Comparison of ENCODE assay signal across 17 cellular contexts in genomic region chr18:56148373-56148772, GRCh38.
DNase-seq lines count a peak whose midpoint lies in the region; ATAC-seq and TF ChIP-seq lines count a peak whose summit lies in the region.
"Had no signal": no experiment of that assay in that cellular context is flagged by ENCODE, and none has a peak within 500 bp of the region (broad histone marks: within the 10 kb centered on the region; RNA-seq: fewer than 3 reads in every experiment).

No MANE protein-coding gene starts in this region.

- no TSS peak for BruUV-seq in mammary epithelial cell (replicated peaks; lab: Mats Ljungman, UMichigan)

- no peak overlapping the region for H3K4me2 ChIP-seq in mammary epithelial cell (ENCODE audit: insufficient read depth, low read depth, low read length)

- H3K4me3 ChIP-seq in BJ (ENCODE audit: low read depth, low read length) (no peak overlapping the region), mammary epithelial cell (replicated peaks in 1 of 3; ENCODE audit: insufficient read depth in 1 of 3, low read depth in 2 of 3, low read length in 3 of 3) (no peak overlapping the region)
- H3K4me3 ChIP-seq: coronary artery had no signal

- CTCF ChIA-PET in BJ (lab: Yijun Ruan, JAX): no interaction called here
- CTCF ChIA-PET in mammary epithelial cell (lab: Charles Lee; ENCODE audit: low non-redundant PET): no interaction called here
- CTCF ChIA-PET in HEK293T (lab: Yijun Ruan, JAX): no interaction called here

- H3K9me3 ChIP-seq in mammary epithelial cell (replicated peaks; ENCODE audit: insufficient read depth, low read length): no peaks in the 10 kb centered on the region

- peak; percentile 74 for DNase-seq in BJ (ENCODE audit: low read depth)
- DNase-seq in LHCN-M2 (ENCODE audit: low read depth): peak; percentile 82
- peak; percentile 78 for DNase-seq in mammary epithelial cell
- DNase-seq in kidney glomerular epithelial cell (lab: John Stamatoyannopoulos, UW): peak; percentile 32
- DNase-seq in HT-29 (ENCODE audit: low spot score): no peak
- no peak for DNase-seq in HEK293T (ENCODE audit: extremely low spot score)
- DNase-seq in glutamatergic neuron: no peak
- DNase-seq: activated B cell treated with CpG ODN at 0.5 μM for 24 hours; activated CD8-positive, alpha-beta memory T cell treated with anti-CD3 and anti-CD28 coated beads, Interleukin-2, amount 50 U/mL, for 48 hours; C1 segment of cervical spinal cord; H7; MM.1S; naive B cell; retina; stimulated activated CD4-positive, alpha-beta T cell treated with anti-CD3 and anti-CD28 coated beads, Interleukin-2, amount 100 ng/mL, for 48 hours had no signal

- no peaks in the 10 kb centered on the region for H3K36me3 ChIP-seq in BJ (ENCODE audit: control insufficient read depth, insufficient read depth, low read length)
- H3K36me3 ChIP-seq in mammary epithelial cell (ENCODE audit: insufficient read depth, low read length): no peaks in the 10 kb centered on the region

- no peak overlapping the region for H3K27ac ChIP-seq in mammary epithelial cell (ENCODE audit: insufficient read depth, low read depth, low read length)
- H3K27ac ChIP-seq: coronary artery had no signal

- POLR2A ChIA-PET in BJ (lab: Charles Lee) (no interaction called here), HEK293T (lab: Yijun Ruan, JAX) (no interaction called here)

- H3K4me3 Mint-ChIP-seq in glutamatergic neuron (ENCODE audit: unreplicated experiment): no peak overlapping the region
- H3K4me3 Mint-ChIP-seq: activated B cell treated with CpG ODN at 0.5 μM for 24 hours, naive B cell had no signal

- no peaks in the 10 kb centered on the region for H3K27me3 ChIP-seq in BJ (ENCODE audit: control insufficient read depth, insufficient read depth, low read length)
- no peaks in the 10 kb centered on the region for H3K27me3 ChIP-seq in mammary epithelial cell (ENCODE audit: insufficient read depth, low read length)

- H3K9me3 Mint-ChIP-seq in glutamatergic neuron (ENCODE audit: unreplicated experiment): peaks cover 2% of the 10 kb centered on the region
- H3K9me3 Mint-ChIP-seq: activated B cell treated with CpG ODN at 0.5 μM for 24 hours had no signal

- H3K4me1 Mint-ChIP-seq in glutamatergic neuron (ENCODE audit: low read depth, unreplicated experiment): peaks cover 6% of the 10 kb centered on the region
- H3K4me1 Mint-ChIP-seq: activated B cell treated with CpG ODN at 0.5 μM for 24 hours, naive B cell had no signal

- no peaks in the 10 kb centered on the region for H3K79me2 ChIP-seq in mammary epithelial cell (ENCODE audit: insufficient read depth, low read length)

- H3K4me1 ChIP-seq in mammary epithelial cell (ENCODE audit: insufficient read depth, low read length): no peaks in the 10 kb centered on the region

- in situ Hi-C loops in mammary epithelial cell (cut with MboI; ENCODE audit: low sequenced_read_pairs in 2 of 2): no loop called here

- H4K20me1 ChIP-seq in mammary epithelial cell (ENCODE audit: insufficient read depth, low read length): no peaks in the 10 kb centered on the region

- H3K9ac ChIP-seq in mammary epithelial cell (ENCODE audit: insufficient read depth, low read length): no peak overlapping the region

- dilution Hi-C loops in mammary epithelial cell (cut with HindIII; ENCODE audit: low sequenced_read_pairs): no loop called here

- no peak for ATAC-seq in GM21723 (IDR thresholded peaks at IDR 0.05; ENCODE audit: unreplicated experiment)

- no peaks in the 10 kb centered on the region for H3K27me3 Mint-ChIP-seq in glutamatergic neuron (ENCODE audit: unreplicated experiment)
- H3K27me3 Mint-ChIP-seq: activated B cell treated with CpG ODN at 0.5 μM for 24 hours, naive B cell had no signal

- H3K27ac Mint-ChIP-seq in glutamatergic neuron (ENCODE audit: unreplicated experiment): no peak overlapping the region
- H3K27ac Mint-ChIP-seq: activated B cell treated with CpG ODN at 0.5 μM for 24 hours, naive B cell had no signal

- no peak for TF ChIP-seq CTCF in BJ (IDR thresholded peaks at IDR 0.05; ENCODE audit: insufficient read depth, low read depth, low read length)
- TF ChIP-seq CTCF in mammary epithelial cell (conservative IDR thresholded peaks at IDR 0.05 in 1 of 2, IDR thresholded peaks at IDR 0.05 in 1 of 2; ENCODE audit: extremely low read depth in 1 of 2, insufficient read depth in 1 of 2, low read depth in 1 of 2, low read length in 2 of 2): no peak
- TF ChIP-seq CTCF in glutamatergic neuron (IDR thresholded peaks at IDR 0.05; ENCODE audit: partially characterized antibody, unreplicated experiment): no peak

- peak overlapping the region; percentile 16 for H2AFZ ChIP-seq in mammary epithelial cell (ENCODE audit: low read depth, low read length)

- intact Hi-C loops in mammary epithelial cell (cut with micrococcal nuclease): no loop called here

- no peaks in the 10 kb centered on the region for H3K36me3 Mint-ChIP-seq in glutamatergic neuron (ENCODE audit: unreplicated experiment)
- H3K36me3 Mint-ChIP-seq: naive B cell had no signal

TF ChIP-seq in HEK293T, 16 proteins besides CTCF, POLR2A, EP300 and RAD21:
- TF ChIP-seq SUZ12 (IDR thresholded peaks at IDR 0.05): no peak
- no peak for TF ChIP-seq FOXA1 (IDR thresholded peaks at IDR 0.05)
- TF ChIP-seq CTBP1 (IDR thresholded peaks at IDR 0.05; ENCODE audit: borderline replicate concordance): no peak
- no peak for TF ChIP-seq SP1 (IDR thresholded peaks at IDR 0.05)
- TF ChIP-seq TARDBP (IDR thresholded peaks at IDR 0.05): no peak
- no peak for TF ChIP-seq ELF4 (IDR thresholded peaks at IDR 0.05)
- TF ChIP-seq BHLHE40 (IDR thresholded peaks at IDR 0.05; ENCODE audit: borderline replicate concordance): no peak
- TF ChIP-seq ZNF384 (IDR thresholded peaks at IDR 0.05): no peak
- no peak for TF ChIP-seq FOXM1 (IDR thresholded peaks at IDR 0.05; ENCODE audit: borderline replicate concordance)
- no peak for TF ChIP-seq ARNT (IDR thresholded peaks at IDR 0.05)
- TF ChIP-seq, protein P1, sequence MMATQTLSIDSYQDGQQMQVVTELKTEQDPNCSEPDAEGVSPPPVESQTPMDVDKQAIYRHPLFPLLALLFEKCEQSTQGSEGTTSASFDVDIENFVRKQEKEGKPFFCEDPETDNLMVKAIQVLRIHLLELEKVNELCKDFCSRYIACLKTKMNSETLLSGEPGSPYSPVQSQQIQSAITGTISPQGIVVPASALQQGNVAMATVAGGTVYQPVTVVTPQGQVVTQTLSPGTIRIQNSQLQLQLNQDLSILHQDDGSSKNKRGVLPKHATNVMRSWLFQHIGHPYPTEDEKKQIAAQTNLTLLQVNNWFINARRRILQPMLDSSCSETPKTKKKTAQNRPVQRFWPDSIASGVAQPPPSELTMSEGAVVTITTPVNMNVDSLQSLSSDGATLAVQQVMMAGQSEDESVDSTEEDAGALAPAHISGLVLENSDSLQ (IDR thresholded peaks at IDR 0.05): no peak
- no peak for TF ChIP-seq NFRKB (IDR thresholded peaks at IDR 0.05)
- TF ChIP-seq HDGF (IDR thresholded peaks at IDR 0.05; ENCODE audit: borderline replicate concordance): no peak
- no peak for TF ChIP-seq FOXK2 (IDR thresholded peaks at IDR 0.05)
- no peak for TF ChIP-seq LEF1 (IDR thresholded peaks at IDR 0.05; ENCODE audit: borderline replicate concordance)
- TF ChIP-seq L3MBTL2 (conservative IDR thresholded peaks at IDR 0.05): no peak

Comparison
In these comparisons a context has a peak if more than half of its experiments do, and no peak if none do; other contexts are left out.
1. DNase-seq: peak in BJ (single experiment), LHCN-M2 (single experiment), mammary epithelial cell (single experiment) and kidney glomerular epithelial cell (single experiment); none in HT-29 (single experiment), HEK293T (single experiment) and glutamatergic neuron (single experiment).